ENCODE assay signal across 11 cellular contexts in the genomic region with DNA sequence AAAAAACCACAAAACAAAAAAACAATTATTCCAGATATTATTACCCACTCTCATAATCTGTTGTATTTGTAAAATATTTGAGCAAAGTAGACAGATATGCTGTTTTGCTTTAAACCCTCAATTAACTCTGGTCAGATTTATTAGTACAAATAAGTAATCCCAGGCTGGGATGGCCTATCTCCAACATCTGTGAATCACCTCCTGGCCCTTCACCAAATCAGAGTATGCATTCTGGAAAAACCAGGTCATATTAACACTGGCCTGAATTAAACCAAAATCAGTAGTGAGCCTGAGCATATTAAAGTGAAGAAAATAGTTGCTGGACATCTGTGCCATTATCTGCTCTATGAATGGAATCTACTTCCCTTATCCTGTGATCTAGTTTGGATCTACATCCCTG. TPM values are rescaled to one million over a fixed set of nuclear protein-coding genes. Genes with fewer than 3 reads are reported as not detected.
DNase-seq lines count a peak whose midpoint lies in the region; ATAC-seq lines count a peak whose summit lies in the region.
"Had no signal": no experiment of that assay in that cellular context is flagged by ENCODE, and none has a peak within 500 bp of the region (broad histone marks: within the 10 kb centered on the region; RNA-seq: fewer than 3 reads in every experiment).

No MANE protein-coding gene starts in this region.

- H3K4me1 Mint-ChIP-seq in activated naive CD8-positive, alpha-beta T cell (ENCODE audit: low read depth) = peaks cover 41% of the 10 kb centered on the region
- peaks cover 32% of the 10 kb centered on the region for H3K4me1 Mint-ChIP-seq in T-helper 17 cell

- H3K9me3 Mint-ChIP-seq in activated naive CD8-positive, alpha-beta T cell (ENCODE audit: low read depth) = no peaks in the 10 kb centered on the region
- H3K9me3 Mint-ChIP-seq: nephron had no signal

- no peak overlapping the region for H3K4me3 Mint-ChIP-seq in activated naive CD8-positive, alpha-beta T cell
- no peak overlapping the region for H3K4me3 Mint-ChIP-seq in T-helper 17 cell
- H3K4me3 Mint-ChIP-seq: nephron had no signal

- H3K9ac ChIP-seq in skeletal muscle satellite cell (ENCODE audit: low read depth, low read length) = no peak overlapping the region

- H3K36me3 Mint-ChIP-seq in activated naive CD8-positive, alpha-beta T cell = peaks cover 15% of the 10 kb centered on the region
- H3K36me3 Mint-ChIP-seq in T-helper 17 cell (ENCODE audit: low read depth) = peaks cover 2% of the 10 kb centered on the region

- peak overlapping the region; percentile 42 for H3K4me2 ChIP-seq in skeletal muscle satellite cell (ENCODE audit: low read length)

- peaks cover 27% of the 10 kb centered on the region for H3K36me3 ChIP-seq in skeletal muscle satellite cell (ENCODE audit: insufficient read depth, low read length)

- no peak overlapping the region for H3K4me3 ChIP-seq in skeletal muscle satellite cell (ENCODE audit: low read length)

- peak; percentile 50 for DNase-seq in H4 (ENCODE audit: low spot score)
- peak; percentile 62 for DNase-seq in glomerular visceral epithelial cell (ENCODE audit: extremely low spot score)
- DNase-seq in activated gamma-delta T cell treated with Interleukin-2 at 50 U/mL for 16 hours = no peak
- DNase-seq in D341Med (ENCODE audit: low spot score) = no peak
- no peak for DNase-seq in T-helper 2 cell
- no peak for DNase-seq in T-helper 17 cell
- DNase-seq: central memory CD4-positive, alpha-beta T cell; PC-3 had no signal

- H3K27me3 ChIP-seq in skeletal muscle satellite cell (ENCODE audit: control insufficient read depth, insufficient read depth, low read length) = no peaks in the 10 kb centered on the region

- H3K9me3 ChIP-seq in skeletal muscle satellite cell (replicated peaks; ENCODE audit: low read length) = no peaks in the 10 kb centered on the region
- no peaks in the 10 kb centered on the region for H3K9me3 ChIP-seq in T-helper 17 cell (ENCODE audit: control insufficient read depth, low read length, poor library complexity, severe bottlenecking)

- peaks cover 17% of the 10 kb centered on the region for H3K4me1 ChIP-seq in skeletal muscle satellite cell (ENCODE audit: control insufficient read depth, insufficient read depth, low read length)

- ATAC-seq in T-helper 17 cell = no peak
- ATAC-seq: PC-3 had no signal

- peak overlapping the region; percentile 65 for H3K27ac Mint-ChIP-seq in activated naive CD8-positive, alpha-beta T cell
- H3K27ac Mint-ChIP-seq in T-helper 17 cell = no peak overlapping the region

- no peaks in the 10 kb centered on the region for H3K27me3 Mint-ChIP-seq in activated naive CD8-positive, alpha-beta T cell
- no peaks in the 10 kb centered on the region for H3K27me3 Mint-ChIP-seq in T-helper 17 cell

RNA-seq across cellular contexts. Expression of gene STAT3, which starts 41.0 kb away (rescaled TPM):
- total RNA-seq in H4 (2014; rRNA removed; shearing (Covaris generic)) = 72.6 and 77.5 TPM in 2 replicates
- 67.7 and 76.2 TPM in 2 replicates for total RNA-seq in skeletal muscle satellite cell (2012; rRNA removed)
- total RNA-seq in T-helper 17 cell = 100 to 1,000 TPM; 203 to 221 TPM
- total RNA-seq: PC-3 had no signal

RNA-seq across cellular contexts. Expression of gene STAT5A, which starts 58.9 kb away (rescaled TPM):
- 0.35 and 0.41 TPM in 2 replicates for total RNA-seq in H4 (2014; rRNA removed; shearing (Covaris generic))
- total RNA-seq in skeletal muscle satellite cell (2012; rRNA removed) = 4.6 and 4.8 TPM in 2 replicates
- total RNA-seq in T-helper 17 cell = 100 to 1,000 TPM; 153 to 177 TPM
- total RNA-seq: PC-3 had no signal

Comparison
In these comparisons a context has a peak if more than half of its experiments do, and no peak if none do; other contexts are left out.
1. DNase-seq: peak in H4 (single experiment) and glomerular visceral epithelial cell (single experiment); none in activated gamma-delta T cell treated with Interleukin-2 at 50 U/mL for 16 hours (single experiment), D341Med (single experiment), T-helper 2 cell (0 of 5) and T-helper 17 cell (0 of 3).
2. RNA of gene STAT5A, which starts 58.9 kb away (total RNA-seq): 153 to 177 TPM in T-helper 17 cell; 0.35 to 0.41 TPM in H4; every median in the first group is over 100 times any median in the second.